ENCODE assay signal across 11 cellular contexts in the genomic region with DNA sequence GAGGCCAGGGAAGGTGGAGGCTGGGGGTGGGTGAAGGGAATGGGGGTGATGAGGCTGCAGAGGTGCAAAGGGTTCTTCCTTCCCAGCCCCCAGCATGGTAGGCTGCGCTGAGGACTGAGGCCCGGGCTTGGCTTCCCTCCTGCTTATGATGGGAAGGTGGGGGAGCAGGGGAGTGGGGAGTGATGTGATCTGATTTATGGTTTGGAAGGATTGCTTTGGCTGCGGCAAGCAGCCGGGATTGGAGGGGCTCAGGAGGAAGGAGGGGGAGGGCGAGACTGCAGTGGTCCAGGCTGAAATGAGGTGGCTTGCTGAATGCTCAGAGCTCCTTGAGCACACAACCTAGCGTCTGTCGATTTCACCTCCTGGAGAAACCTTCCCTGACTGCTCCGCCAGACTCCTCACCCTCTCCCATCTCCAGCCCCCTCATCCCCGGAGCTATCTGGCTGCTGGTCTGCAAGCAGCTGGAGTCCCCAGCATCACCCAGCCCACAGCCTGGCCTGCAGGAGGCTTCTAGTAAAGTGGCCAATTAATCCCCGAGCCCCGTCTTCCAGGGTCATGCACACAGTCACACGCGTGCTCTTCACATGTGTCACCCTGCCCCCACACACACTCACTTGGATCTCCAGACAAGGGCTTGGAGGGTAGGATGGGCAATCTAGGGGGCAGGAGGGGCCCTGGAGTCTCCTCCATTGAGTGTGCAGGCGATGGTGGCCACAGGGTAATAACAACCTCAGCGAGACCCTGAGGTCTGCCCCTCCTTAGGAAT. TPM values are rescaled to one million over a fixed set of nuclear protein-coding genes. Genes with fewer than 3 reads are reported as not detected.
DNase-seq lines count a peak whose midpoint lies in the region; ATAC-seq and TF ChIP-seq lines count a peak whose summit lies in the region.
"Had no signal": no experiment of that assay in that cellular context is flagged by ENCODE, and none has a peak within 500 bp of the region (broad histone marks: within the 10 kb centered on the region; RNA-seq: fewer than 3 reads in every experiment).

No MANE protein-coding gene starts in this region.

- peaks cover 2% of the 10 kb centered on the region for H3K27me3 Mint-ChIP-seq in nephron (ENCODE audit: low read depth)

- H3K27me3 ChIP-seq in HUES6 (ENCODE audit: control insufficient read depth, insufficient read depth, low read length), result peaks cover 52% of the 10 kb centered on the region
- peaks cover 24 to 64% (median 55%) of the 10 kb centered on the region in 3 donors for H3K27me3 ChIP-seq in gastrocnemius medialis

- ATAC-seq in GM21737 (IDR thresholded peaks at IDR 0.05; ENCODE audit: unreplicated experiment), result no peak
- no peak for ATAC-seq in gastrocnemius medialis
- ATAC-seq in HG03521 (IDR thresholded peaks at IDR 0.05; ENCODE audit: unreplicated experiment), result no peak
- no peak for ATAC-seq in GM19455 (IDR thresholded peaks at IDR 0.05; ENCODE audit: unreplicated experiment)
- ATAC-seq: SK-N-SH treated with all-trans-retinoic acid at 6 μM for 48 hours had no signal

- H3K4me1 ChIP-seq in HUES6 (ENCODE audit: control insufficient read depth, insufficient read depth, low read length), result peaks cover 27% of the 10 kb centered on the region
- peaks cover 0 to 17% of the 10 kb centered on the region in 2 donors for H3K4me1 ChIP-seq in gastrocnemius medialis

- H3K36me3 Mint-ChIP-seq in nephron (ENCODE audit: low read depth), result no peaks in the 10 kb centered on the region

- no peaks in the 10 kb centered on the region for H3K9me3 ChIP-seq in HUES6 (ENCODE audit: control insufficient read depth, insufficient read depth, low read depth, low read length)
- H3K9me3 ChIP-seq in gastrocnemius medialis, result no peaks in the 10 kb centered on the region

- H3K9ac ChIP-seq in HUES6 (ENCODE audit: low read length), result no peak overlapping the region

- no peaks in the 10 kb centered on the region for H3K36me3 ChIP-seq in HUES6 (ENCODE audit: control insufficient read depth, insufficient read depth, low read length)
- no peaks in the 10 kb centered on the region for H3K36me3 ChIP-seq in gastrocnemius medialis

- peak overlapping the region; percentile 88 for H3K4me3 ChIP-seq in AG09309 (ENCODE audit: control insufficient read depth, low read depth, low read length)
- peak overlapping the region; percentile 90; the same call in 1 of the 2 replicates for H3K4me3 ChIP-seq in HUES6 (ENCODE audit: low read depth, low read length)
- H3K4me3 ChIP-seq in coronary artery, result peak overlapping the region; percentile 73
- peak overlapping the region in 1 of 4 donors; percentile 55 for H3K4me3 ChIP-seq in gastrocnemius medialis

- H3K27ac ChIP-seq in HUES6 (ENCODE audit: low read depth, low read length), result no peak overlapping the region
- peak overlapping the region in 1 of 2 donors; percentile 50 for H3K27ac ChIP-seq in coronary artery
- peak overlapping the region in 2 of 4 donors; percentile 13 to 14 for H3K27ac ChIP-seq in gastrocnemius medialis

- in situ Hi-C loops in gastrocnemius medialis (cut with MboI; ENCODE audit: low sequenced_read_pairs in 4 of 4), result no loop called here

- DNase-seq in AG09309 (ENCODE audit: low read depth) (no peak), coronary artery (ENCODE audit: low spot score) (no peak), gastrocnemius medialis (no peak)
- DNase-seq: hippocampal formation had no signal

- no peak for TF ChIP-seq CTCF in AG09309 (IDR thresholded peaks at IDR 0.05; ENCODE audit: control insufficient read depth, insufficient read depth, low read depth, low read length, missing control alignments)
- no peak for TF ChIP-seq CTCF in coronary artery (IDR thresholded peaks at IDR 0.05)
- TF ChIP-seq CTCF in nephron (IDR thresholded peaks at IDR 0.05; ENCODE audit: unreplicated experiment in 3 of 3), result no peak
- TF ChIP-seq CTCF in gastrocnemius medialis (IDR thresholded peaks at IDR 0.05 in 4 of 5, conservative IDR thresholded peaks at IDR 0.05 in 1 of 5), result no peak

- intact Hi-C loops in gastrocnemius medialis (cut with DNase I; ENCODE audit: low total_unique reads), result no loop called here

- peak overlapping the region; percentile 89 to 91 (median 90) for H3K4me3 Mint-ChIP-seq in nephron

- TF ChIP-seq POLR2A in gastrocnemius medialis (IDR thresholded peaks at IDR 0.05), result no peak

- H3K9me3 Mint-ChIP-seq in nephron, result no peaks in the 10 kb centered on the region

- peak overlapping the region; percentile 90 to 96 (median 94) for H3K27ac Mint-ChIP-seq in nephron

- H3K4me1 Mint-ChIP-seq in nephron, result peaks cover 36% of the 10 kb centered on the region

RNA-seq across cellular contexts. Expression of a gene that starts 0.7 kb away (rescaled TPM):
- 1 to 10 TPM; 2.1 to 5.0 (median 2.7) TPM for total RNA-seq in gastrocnemius medialis

RNA-seq across cellular contexts. Expression of a gene that starts 2.8 kb away (rescaled TPM):
- total RNA-seq in gastrocnemius medialis, result under 1 TPM in 1 of 4 donors, not detected in 3; 0.68 TPM

RNA-seq across cellular contexts. Expression of a gene that starts 47.8 kb away (rescaled TPM):
- total RNA-seq in gastrocnemius medialis, result not detected
- total RNA-seq: cerebellum had no signal
